Comparison of ENCODE assay signal across 8 cellular contexts in the genomic region with DNA sequence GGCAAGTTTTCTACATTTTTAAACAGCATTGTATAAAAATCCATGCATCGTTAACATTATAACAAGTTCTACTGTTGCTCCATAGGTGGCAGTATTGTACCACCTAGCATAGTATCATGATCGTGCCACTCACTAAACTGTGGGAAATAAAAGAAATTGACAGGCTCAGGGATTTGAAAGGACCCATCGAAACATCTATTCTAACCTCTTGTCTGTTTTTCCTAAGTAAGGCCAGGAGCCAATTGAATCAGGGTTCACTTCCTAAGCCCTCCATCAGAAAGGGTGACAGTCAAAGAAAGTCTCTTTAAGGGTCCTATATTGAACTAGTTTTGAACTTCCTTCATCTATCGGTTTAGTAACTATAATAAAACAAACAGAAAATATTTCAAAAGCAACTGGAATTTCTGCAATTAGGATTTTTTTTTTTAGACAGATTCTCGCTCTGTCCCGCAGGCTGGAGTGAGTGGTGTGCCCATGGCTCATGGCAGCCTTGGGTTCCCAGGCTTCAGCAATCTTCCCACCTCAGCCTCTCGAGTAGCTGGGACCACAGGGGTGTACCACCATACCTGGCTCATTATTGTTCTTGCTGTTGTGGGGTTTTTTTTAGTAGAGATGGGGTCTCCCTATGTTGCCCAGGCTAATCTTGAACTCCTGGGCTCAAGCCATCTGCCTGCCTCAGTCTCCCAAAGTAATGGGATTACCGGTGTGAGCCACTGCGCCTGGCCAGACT. TPM values are rescaled to one million over a fixed set of nuclear protein-coding genes. Genes with fewer than 3 reads are reported as not detected.
DNase-seq lines count a peak whose midpoint lies in the region; ATAC-seq and TF ChIP-seq lines count a peak whose summit lies in the region.

No MANE protein-coding gene starts in this region.

- H3K4me3 ChIP-seq in SU-DHL-6 (ENCODE audit: insufficient read depth, low read length, poor library complexity, severe bottlenecking) (no peak overlapping the region), fibroblast of lung (replicated peaks in 1 of 4; ENCODE audit: control extremely low read depth in 1 of 4, insufficient read depth in 1 of 4, low read depth in 3 of 4, low read length in 4 of 4) (peak overlapping the region in 1 of 4 experiments; percentile 9), neural progenitor cell (no peak overlapping the region)

- peak; percentile 78 to 80 for ATAC-seq in activated T-cell treated with anti-CD3 and anti-CD28 coated beads, Interleukin-2, amount 50 U/mL, for 4 hours
- ATAC-seq in GM21515 (IDR thresholded peaks at IDR 0.05; ENCODE audit: unreplicated experiment): peak; percentile 88

- H3K36me3 ChIP-seq in SU-DHL-6 (ENCODE audit: low read length) (no peaks in the 10 kb centered on the region), fibroblast of lung (ENCODE audit: control insufficient read depth, insufficient read depth, low read length) (no peaks in the 10 kb centered on the region), neural progenitor cell (no peaks in the 10 kb centered on the region)

- H3K9me2 ChIP-seq in SU-DHL-6 (replicated peaks; ENCODE audit: insufficient read depth, low read length): no peaks in the 10 kb centered on the region

- no peaks in the 10 kb centered on the region for H3K27me3 ChIP-seq in SU-DHL-6 (ENCODE audit: low read length)
- no peaks in the 10 kb centered on the region for H3K27me3 ChIP-seq in fibroblast of lung (ENCODE audit: control insufficient read depth, insufficient read depth, low read length)
- no peaks in the 10 kb centered on the region for H3K27me3 ChIP-seq in neural progenitor cell

- H3K9me3 ChIP-seq in SU-DHL-6 (ENCODE audit: insufficient read depth, low read length): no peaks in the 10 kb centered on the region
- no peaks in the 10 kb centered on the region for H3K9me3 ChIP-seq in fibroblast of lung (ENCODE audit: control insufficient read depth, insufficient read depth, low read depth, low read length)
- H3K9me3 ChIP-seq in neural progenitor cell (ENCODE audit: low read depth): no peaks in the 10 kb centered on the region

- no peaks in the 10 kb centered on the region for H3K36me3 Mint-ChIP-seq in activated T-cell treated with anti-CD3 and anti-CD28 coated beads, Interleukin-2, amount 50 U/mL, for 4 hours (ENCODE audit: insufficient read depth)
- H3K36me3 Mint-ChIP-seq in activated T-cell treated with anti-CD3 and anti-CD28 coated beads, Interleukin-2, amount 50 U/mL, for 24 hours (ENCODE audit: low read depth): no peaks in the 10 kb centered on the region
- H3K36me3 Mint-ChIP-seq in neural progenitor cell: no peaks in the 10 kb centered on the region

- DNase-seq in activated T-cell treated with anti-CD3 and anti-CD28 coated beads, Interleukin-2, amount 50 U/mL, for 4 hours: no peak
- DNase-seq in activated T-cell treated with anti-CD3 and anti-CD28 coated beads, Interleukin-2, amount 50 U/mL, for 24 hours: no peak
- DNase-seq in KBM-7 (peak; percentile 54), fibroblast of lung (ENCODE audit: low read depth in 2 of 2) (peak; percentile 47 to 76), neural progenitor cell (ENCODE audit: low spot score) (peak; percentile 78)
- DNase-seq in stimulated activated CD4-positive, alpha-beta T cell treated with anti-CD3 and anti-CD28 coated beads, Interleukin-4, amount 100 ng/mL, for 4 hours: no peak

- H2AFZ ChIP-seq in SU-DHL-6 (ENCODE audit: low read depth, low read length, severe bottlenecking) (no peak overlapping the region), fibroblast of lung (ENCODE audit: low read length) (no peak overlapping the region), neural progenitor cell (replicated peaks) (no peak overlapping the region)

- H3K79me2 ChIP-seq in SU-DHL-6 (ENCODE audit: insufficient read depth, low read length): no peaks in the 10 kb centered on the region
- no peaks in the 10 kb centered on the region for H3K79me2 ChIP-seq in fibroblast of lung (ENCODE audit: control insufficient read depth, insufficient read depth, low read length)
- H3K79me2 ChIP-seq in neural progenitor cell (ENCODE audit: low read depth): no peaks in the 10 kb centered on the region

- no peak overlapping the region for H3K27ac Mint-ChIP-seq in activated T-cell treated with anti-CD3 and anti-CD28 coated beads, Interleukin-2, amount 50 U/mL, for 24 hours
- no peak overlapping the region for H3K27ac Mint-ChIP-seq in neural progenitor cell

- TF ChIP-seq CTCF in SU-DHL-6 (IDR thresholded peaks at IDR 0.05; ENCODE audit: insufficient read depth, low read length, poor library complexity, severe bottlenecking) (peak; percentile 45), fibroblast of lung (conservative IDR thresholded peaks at IDR 0.05 in 1 of 2, IDR thresholded peaks at IDR 0.05 in 1 of 2; ENCODE audit: low read depth in 1 of 2, low read length in 2 of 2) (peak; percentile 77 to 78), neural progenitor cell (IDR thresholded peaks at IDR 0.05) (peak; percentile 95)

- no peaks in the 10 kb centered on the region for H3K4me1 ChIP-seq in fibroblast of lung (ENCODE audit: control insufficient read depth, extremely low read depth, insufficient read depth, low read length)
- no peaks in the 10 kb centered on the region for H3K4me1 ChIP-seq in neural progenitor cell

- H3K9ac ChIP-seq in SU-DHL-6 (ENCODE audit: low read length) (no peak overlapping the region), fibroblast of lung (ENCODE audit: insufficient read depth, low read length) (no peak overlapping the region), neural progenitor cell (no peak overlapping the region)

- no peak overlapping the region for H3K4me2 ChIP-seq in SU-DHL-6 (ENCODE audit: low read depth, low read length, poor library complexity, severe bottlenecking)
- no peak overlapping the region for H3K4me2 ChIP-seq in fibroblast of lung (ENCODE audit: extremely low read depth, insufficient read depth, low read length)
- no peak overlapping the region for H3K4me2 ChIP-seq in neural progenitor cell

- no peak overlapping the region for H3K27ac ChIP-seq in SU-DHL-6 (ENCODE audit: low read depth, low read length)
- H3K27ac ChIP-seq in fibroblast of lung (ENCODE audit: insufficient read depth, low read length): no peak overlapping the region
- no peak overlapping the region for H3K27ac ChIP-seq in neural progenitor cell

- no peaks in the 10 kb centered on the region for H3K9me3 Mint-ChIP-seq in activated T-cell treated with anti-CD3 and anti-CD28 coated beads, Interleukin-2, amount 50 U/mL, for 4 hours
- H3K9me3 Mint-ChIP-seq in activated T-cell treated with anti-CD3 and anti-CD28 coated beads, Interleukin-2, amount 50 U/mL, for 24 hours: no peaks in the 10 kb centered on the region
- no peaks in the 10 kb centered on the region for H3K9me3 Mint-ChIP-seq in neural progenitor cell

- H3K4me3 Mint-ChIP-seq in activated T-cell treated with anti-CD3 and anti-CD28 coated beads, Interleukin-2, amount 50 U/mL, for 4 hours: no peak overlapping the region
- no peak overlapping the region for H3K4me3 Mint-ChIP-seq in activated T-cell treated with anti-CD3 and anti-CD28 coated beads, Interleukin-2, amount 50 U/mL, for 24 hours
- no peak overlapping the region for H3K4me3 Mint-ChIP-seq in neural progenitor cell

- peaks cover 3% of the 10 kb centered on the region for H3K27me3 Mint-ChIP-seq in activated T-cell treated with anti-CD3 and anti-CD28 coated beads, Interleukin-2, amount 50 U/mL, for 4 hours (ENCODE audit: low read depth)
- no peaks in the 10 kb centered on the region for H3K27me3 Mint-ChIP-seq in activated T-cell treated with anti-CD3 and anti-CD28 coated beads, Interleukin-2, amount 50 U/mL, for 24 hours
- H3K27me3 Mint-ChIP-seq in neural progenitor cell (ENCODE audit: insufficient read depth, low read depth): no peaks in the 10 kb centered on the region

- no peaks in the 10 kb centered on the region for H4K20me1 ChIP-seq in SU-DHL-6 (ENCODE audit: low read depth, low read length)
- H4K20me1 ChIP-seq in fibroblast of lung (ENCODE audit: control insufficient read depth, extremely low read depth, insufficient read depth, low read length): no peaks in the 10 kb centered on the region
- H4K20me1 ChIP-seq in neural progenitor cell (ENCODE audit: low read depth): no peaks in the 10 kb centered on the region

- H3F3A ChIP-seq in SU-DHL-6 (ENCODE audit: insufficient read depth): no peaks in the 10 kb centered on the region
- no peaks in the 10 kb centered on the region for H3F3A ChIP-seq in neural progenitor cell (ENCODE audit: low read depth)

- H3K4me1 Mint-ChIP-seq in activated T-cell treated with anti-CD3 and anti-CD28 coated beads, Interleukin-2, amount 50 U/mL, for 4 hours (ENCODE audit: low read depth): peaks cover 1% of the 10 kb centered on the region
- peaks cover 2% of the 10 kb centered on the region for H3K4me1 Mint-ChIP-seq in activated T-cell treated with anti-CD3 and anti-CD28 coated beads, Interleukin-2, amount 50 U/mL, for 24 hours (ENCODE audit: low read depth)
- H3K4me1 Mint-ChIP-seq in neural progenitor cell: no peaks in the 10 kb centered on the region

- in situ Hi-C loops in KBM-7 (cut with MboI; ENCODE audit: low pct_unique_long_range_greater_than_20kb, low sequenced_read_pairs): loop anchor here (25.0 kb wide), 2 partner anchors 255 to 630 kb away; no protein-coding TSS in a partner anchor

RNA-seq across cellular contexts. Expression of gene HACD1, which starts 9.4 kb away (rescaled TPM):
- total RNA-seq in activated T-cell treated with anti-CD3 and anti-CD28 coated beads, Interleukin-2, amount 50 U/mL, for 4 hours: under 1 TPM; 0.71 to 0.92 (median 0.76) TPM
- total RNA-seq in fibroblast of lung (23.1 and 37.7 TPM in 2 replicates), neural progenitor cell (ENCODE audit: low replicate concordance) (1.9 and 3.1 TPM in 2 replicates)
- 29.6 and 53.4 TPM in 2 replicates for polyA plus RNA-seq in fibroblast of lung
- 37.6 and 60.0 TPM in 2 replicates for polyA plus RNA-seq in fibroblast of lung (2012)
- 7.6 and 7.7 TPM in 2 replicates for polyA minus RNA-seq in fibroblast of lung (ENCODE audit: low replicate concordance)

RNA-seq across cellular contexts. Expression of gene STAM, which starts 36.2 kb away (rescaled TPM):
- total RNA-seq in activated T-cell treated with anti-CD3 and anti-CD28 coated beads, Interleukin-2, amount 50 U/mL, for 4 hours: 10 to 100 TPM; 12.9 to 14.7 (median 14.7) TPM
- total RNA-seq in fibroblast of lung (21.6 and 27.9 TPM in 2 replicates), neural progenitor cell (ENCODE audit: low replicate concordance) (37.2 and 43.2 TPM in 2 replicates)
- 48.7 and 50.0 TPM in 2 replicates for polyA plus RNA-seq in fibroblast of lung
- polyA plus RNA-seq in fibroblast of lung (2012): 19.4 and 20.2 TPM in 2 replicates
- 16.3 and 20.1 TPM in 2 replicates for polyA minus RNA-seq in fibroblast of lung (ENCODE audit: low replicate concordance)

Comparison
In these comparisons a context has a peak if more than half of its experiments do, and no peak if none do; other contexts are left out.
1. DNase-seq: peak in KBM-7 (single experiment), fibroblast of lung (2 of 2) and neural progenitor cell (single experiment); none in activated T-cell treated with anti-CD3 and anti-CD28 coated beads, Interleukin-2, amount 50 U/mL, for 4 hours (single experiment), activated T-cell treated with anti-CD3 and anti-CD28 coated beads, Interleukin-2, amount 50 U/mL, for 24 hours (single experiment) and stimulated activated CD4-positive, alpha-beta T cell treated with anti-CD3 and anti-CD28 coated beads, Interleukin-4, amount 100 ng/mL, for 4 hours (0 of 2).
2. CTCF ChIP-seq: peak in every context shown above with its lines; median percentile 95 in neural progenitor cell; 78 in fibroblast of lung; 45 in SU-DHL-6.